ENCODE assay signal across 8 cellular contexts in the genomic region with DNA sequence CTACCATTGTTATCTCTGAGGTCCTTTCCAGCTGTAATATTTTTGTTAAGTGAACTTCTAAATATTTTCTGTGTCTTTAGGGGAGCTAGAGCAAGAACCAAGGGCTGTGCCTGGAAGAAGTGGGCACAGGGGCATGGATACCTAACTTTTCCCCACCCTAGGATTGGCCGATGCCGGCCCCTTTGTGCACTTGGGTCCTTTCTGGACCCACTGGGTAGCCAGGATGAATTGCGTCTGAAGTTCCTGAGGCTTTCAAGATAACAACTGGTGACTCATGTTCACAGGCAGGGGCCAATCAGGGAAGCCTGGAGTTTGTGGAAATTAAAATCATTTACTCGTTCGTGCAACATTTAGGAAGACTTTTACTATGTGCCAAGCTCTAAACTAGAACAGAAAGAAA. TPM values are rescaled to one million over a fixed set of nuclear protein-coding genes. Genes with fewer than 3 reads are reported as not detected.
DNase-seq lines count a peak whose midpoint lies in the region; ATAC-seq, FAIRE-seq and TF ChIP-seq lines count a peak whose summit lies in the region.

No MANE protein-coding gene starts in this region.

- FAIRE-seq in urothelium cell line (lab: Jason Lieb, UNC): no peak

- no peaks in the 10 kb centered on the region for H3K27me3 Mint-ChIP-seq in activated T-helper 2 cell treated with anti-CD3 and anti-CD28 coated beads, Interferon-gamma antibody, Interleukin-2, Interleukin-4, amounts not matched to agents 10 μg/mL and 5 μg/mL and 100 μg/mL, durations not matched to agents 14 hours and 24 hours and 36 hours (ENCODE audit: low read depth)

- H3K4me1 ChIP-seq in cardiac muscle cell (ENCODE audit: low read depth) (peaks cover 8% of the 10 kb centered on the region), left lung (peaks cover 5 to 27% of the 10 kb centered on the region in 2 donors)

- H3K27me3 ChIP-seq in cardiac muscle cell (no peaks in the 10 kb centered on the region), left lung (no peaks in the 10 kb centered on the region)

- H3K9me3 ChIP-seq in cardiac muscle cell (ENCODE audit: low read depth) (no peaks in the 10 kb centered on the region), left lung (no peaks in the 10 kb centered on the region)

- no peak for ATAC-seq in Right ventricle myocardium superior (ENCODE audit: poor library complexity)
- ATAC-seq in left lung: peak; percentile 4
- no peak for ATAC-seq in HG03432 (IDR thresholded peaks at IDR 0.05; ENCODE audit: unreplicated experiment)

- H3K36me3 ChIP-seq in cardiac muscle cell: peaks cover 1% of the 10 kb centered on the region
- H3K36me3 ChIP-seq in left lung: peaks cover 0 to 9% of the 10 kb centered on the region in 2 donors

- H3K4me3 ChIP-seq in cardiac muscle cell (peak overlapping the region; percentile 80), left lung (peak overlapping the region; percentile 93 to 94)

- intact Hi-C loops in Right ventricle myocardium superior (cut with DNase I) (no loop called here), left lung (cut with DNase I) (no loop called here)
- intact Hi-C loops in activated T-helper 2 cell treated with anti-CD3 and anti-CD28 coated beads, Interferon-gamma antibody, Interleukin-2, Interleukin-4, amounts not matched to agents 10 μg/mL and 5 μg/mL and 100 μg/mL, durations not matched to agents 14 hours and 24 hours and 36 hours (cut with micrococcal nuclease): no loop called here

- H3K27ac ChIP-seq in cardiac muscle cell (no peak overlapping the region), left lung (no peak overlapping the region)

- TF ChIP-seq CTCF in cardiac muscle cell (IDR thresholded peaks at IDR 0.05; ENCODE audit: low read depth, low read length) (no peak), left lung (IDR thresholded peaks at IDR 0.05) (no peak)

- H3K27ac Mint-ChIP-seq in activated T-helper 2 cell treated with anti-CD3 and anti-CD28 coated beads, Interferon-gamma antibody, Interleukin-2, Interleukin-4, amounts not matched to agents 10 μg/mL and 5 μg/mL and 100 μg/mL, durations not matched to agents 14 hours and 24 hours and 36 hours: no peak overlapping the region

- peak overlapping the region; percentile 95 for H3K4me3 Mint-ChIP-seq in activated T-helper 2 cell treated with anti-CD3 and anti-CD28 coated beads, Interferon-gamma antibody, Interleukin-2, Interleukin-4, amounts not matched to agents 10 μg/mL and 5 μg/mL and 100 μg/mL, durations not matched to agents 14 hours and 24 hours and 36 hours (ENCODE audit: low read depth)

- H3K4me1 Mint-ChIP-seq in activated T-helper 2 cell treated with anti-CD3 and anti-CD28 coated beads, Interferon-gamma antibody, Interleukin-2, Interleukin-4, amounts not matched to agents 10 μg/mL and 5 μg/mL and 100 μg/mL, durations not matched to agents 14 hours and 24 hours and 36 hours (ENCODE audit: low read depth): peaks cover 12% of the 10 kb centered on the region

- peaks cover 16% of the 10 kb centered on the region for H3K36me3 Mint-ChIP-seq in activated T-helper 2 cell treated with anti-CD3 and anti-CD28 coated beads, Interferon-gamma antibody, Interleukin-2, Interleukin-4, amounts not matched to agents 10 μg/mL and 5 μg/mL and 100 μg/mL, durations not matched to agents 14 hours and 24 hours and 36 hours (ENCODE audit: low read depth)

- peak; percentile 23 to 72 for DNase-seq in cardiac muscle cell (ENCODE audit: low read depth in 1 of 2, low spot score in 1 of 2)
- DNase-seq in Right ventricle myocardium superior: no peak
- DNase-seq in activated T-helper 2 cell treated with anti-CD3 and anti-CD28 coated beads, Interferon-gamma antibody, Interleukin-2, Interleukin-4, amounts not matched to agents 10 μg/mL and 5 μg/mL and 100 μg/mL, durations not matched to agents 14 hours and 24 hours and 36 hours (ENCODE audit: low spot score): no peak
- DNase-seq in left lung: no peak
- DNase-seq in urothelium cell line (ENCODE audit: low spot score): peak; percentile 50
- no peak for DNase-seq in effector CD4-positive, alpha-beta T cell
- DNase-seq in T-helper 9 cell: no peak

- no peaks in the 10 kb centered on the region for H3K9me3 Mint-ChIP-seq in activated T-helper 2 cell treated with anti-CD3 and anti-CD28 coated beads, Interferon-gamma antibody, Interleukin-2, Interleukin-4, amounts not matched to agents 10 μg/mL and 5 μg/mL and 100 μg/mL, durations not matched to agents 14 hours and 24 hours and 36 hours

RNA-seq across cellular contexts. Expression of a gene that starts 0.8 kb away (rescaled TPM):
- 120 and 257 TPM in 2 replicates for total RNA-seq in cardiac muscle cell
- 146 and 161 TPM in 2 replicates for polyA plus RNA-seq in cardiac muscle cell
- total RNA-seq in Right ventricle myocardium superior: 22.7 TPM
- 7.2 and 7.8 TPM in 2 replicates for total RNA-seq in activated T-helper 2 cell treated with anti-CD3 and anti-CD28 coated beads, Interferon-gamma antibody, Interleukin-2, Interleukin-4, amounts not matched to agents 10 μg/mL and 5 μg/mL and 100 μg/mL, durations not matched to agents 14 hours and 24 hours and 36 hours
- total RNA-seq in left lung: 10 to 100 TPM; 13.5 TPM

RNA-seq across cellular contexts. Expression of a gene that starts 0.8 kb away (rescaled TPM):
- total RNA-seq in cardiac muscle cell: 27.6 and 28.0 TPM in 2 replicates
- polyA plus RNA-seq in cardiac muscle cell: 41.7 and 43.0 TPM in 2 replicates
- 15.8 TPM for total RNA-seq in Right ventricle myocardium superior
- 32.4 and 33.4 TPM in 2 replicates for total RNA-seq in activated T-helper 2 cell treated with anti-CD3 and anti-CD28 coated beads, Interferon-gamma antibody, Interleukin-2, Interleukin-4, amounts not matched to agents 10 μg/mL and 5 μg/mL and 100 μg/mL, durations not matched to agents 14 hours and 24 hours and 36 hours
- 10 to 100 TPM; 22.2 to 27.8 TPM for total RNA-seq in left lung

Comparison
In these comparisons a context has a peak if more than half of its experiments do, and no peak if none do; other contexts are left out.
1. DNase-seq: peak in cardiac muscle cell (2 of 2) and urothelium cell line (single experiment); none in Right ventricle myocardium superior (single experiment), activated T-helper 2 cell treated with anti-CD3 and anti-CD28 coated beads, Interferon-gamma antibody, Interleukin-2, Interleukin-4, amounts not matched to agents 10 μg/mL and 5 μg/mL and 100 μg/mL, durations not matched to agents 14 hours and 24 hours and 36 hours (single experiment), left lung (0 of 2), effector CD4-positive, alpha-beta T cell (single experiment) and T-helper 9 cell (single experiment).